In genomic region chr6:32252326-32253009, GRCh38 we compare ENCODE assay signal across 19 cellular contexts. TPM values are rescaled to one million over a fixed set of nuclear protein-coding genes. Genes with fewer than 3 reads are reported as not detected.
DNase-seq lines count a peak whose midpoint lies in the region; ATAC-seq, FAIRE-seq and TF ChIP-seq lines count a peak whose summit lies in the region.
"Had no signal": no experiment of that assay in that cellular context is flagged by ENCODE, and none has a peak within 500 bp of the region (broad histone marks: within the 10 kb centered on the region; RNA-seq: fewer than 3 reads in every experiment).

No MANE protein-coding gene starts in this region.

- no peaks in the 10 kb centered on the region for H3K27me3 ChIP-seq in CD8-positive, alpha-beta T cell (ENCODE audit: insufficient read depth, low read length)
- no peaks in the 10 kb centered on the region for H3K27me3 ChIP-seq in keratinocyte (ENCODE audit: control insufficient read depth, extremely low read depth, insufficient read depth, low read length)
- H3K27me3 ChIP-seq in body of pancreas: peaks cover 0 to 6% of the 10 kb centered on the region in 2 donors
- H3K27me3 ChIP-seq: dorsolateral prefrontal cortex, suprapubic skin had no signal

- FAIRE-seq in GM18507 (lab: Jason Lieb, UNC): peak; percentile 87
- peak; percentile 66 for FAIRE-seq in keratinocyte (lab: Jason Lieb, UNC)
- FAIRE-seq: RCC 7860 had no signal

- no peak overlapping the region for H3K4me3 Mint-ChIP-seq in CD8-positive, alpha-beta T cell
- H3K4me3 Mint-ChIP-seq: activated T-helper 1 cell treated with anti-CD3 and anti-CD28 coated beads, Interleukin-12 subunit alpha, Interleukin-12 subunit beta, Interleukin-2, Interleukin-4 antibody, amounts not matched to agents 30 ng/mL and 10 ng/mL and 1 ng/mL, durations not matched to agents 14 hours and 24 hours and 36 hours; T-helper 1 cell treated with Interleukin-12 subunit alpha and Interleukin-12 subunit beta and Interleukin-4 antibody, amounts not matched to agents 30 μg/mL and 1 μg/mL, for 36 hours had no signal

- H3K79me2 ChIP-seq in keratinocyte (ENCODE audit: control insufficient read depth, insufficient read depth, low read length): no peaks in the 10 kb centered on the region

- CTCF ChIA-PET in CD8-positive, alpha-beta T cell (lab: Charles Lee): interaction anchor here (4.2 kb wide), 1 partner anchor 7 kb away, joined by 15 read pairs; no protein-coding TSS in a partner anchor

- peak overlapping the region; percentile 4 for H3K27ac Mint-ChIP-seq in CD8-positive, alpha-beta T cell
- H3K27ac Mint-ChIP-seq: activated T-helper 1 cell treated with anti-CD3 and anti-CD28 coated beads, Interleukin-12 subunit alpha, Interleukin-12 subunit beta, Interleukin-2, Interleukin-4 antibody, amounts not matched to agents 30 ng/mL and 10 ng/mL and 1 ng/mL, durations not matched to agents 14 hours and 24 hours and 36 hours; T-helper 1 cell treated with Interleukin-12 subunit alpha and Interleukin-12 subunit beta and Interleukin-4 antibody, amounts not matched to agents 30 μg/mL and 1 μg/mL, for 36 hours had no signal

- intact Hi-C loops in CD8-positive, alpha-beta T cell (cut with DNase I, micrococcal nuclease): no loop called here
- intact Hi-C loops in body of pancreas (cut with DNase I): no loop called here
- intact Hi-C loops in sciatic nerve (cut with DNase I): no loop called here

- H3K27me3 Mint-ChIP-seq in CD8-positive, alpha-beta T cell (ENCODE audit: low read depth): no peaks in the 10 kb centered on the region

- no peak for TF ChIP-seq CTCF in CD8-positive, alpha-beta T cell (IDR thresholded peaks at IDR 0.05)
- TF ChIP-seq CTCF in keratinocyte (optimal IDR thresholded peaks at IDR 0.05 in 1 of 3, IDR thresholded peaks at IDR 0.05 in 1 of 3, conservative IDR thresholded peaks at IDR 0.05 in 1 of 3; ENCODE audit: extremely low read depth in 1 of 3, insufficient read depth in 2 of 3, low read length in 3 of 3) (no peak), body of pancreas (IDR thresholded peaks at IDR 0.05) (no peak)

- H3K9me3 ChIP-seq in CD8-positive, alpha-beta T cell (ENCODE audit: low read length): no peaks in the 10 kb centered on the region
- H3K9me3 ChIP-seq in keratinocyte (ENCODE audit: control insufficient read depth, low read depth, low read length) (no peaks in the 10 kb centered on the region), body of pancreas (no peaks in the 10 kb centered on the region)
- H3K9me3 ChIP-seq: suprapubic skin had no signal

- POLR2A ChIA-PET in CD8-positive, alpha-beta T cell (lab: Charles Lee): interaction anchor here (0.6 kb wide), 1 partner anchor 464 kb away, joined by 3 read pairs; no protein-coding TSS in a partner anchor

- no peaks in the 10 kb centered on the region for H4K20me1 ChIP-seq in keratinocyte (ENCODE audit: control insufficient read depth, extremely low read depth, insufficient read depth, low read length)

- peak overlapping the region; percentile 6 for H2AFZ ChIP-seq in keratinocyte (ENCODE audit: control insufficient read depth, low read length)

- H3K9me3 Mint-ChIP-seq in CD8-positive, alpha-beta T cell: no peaks in the 10 kb centered on the region

- dilution Hi-C loops in keratinocyte (cut with MboI; ENCODE audit: extremely low pct_ligation_motif_present, low sequenced_read_pairs): no loop called here

- WGBS in body of pancreas, 2 donors: 9 to 57% methylated on average over 2 of the region's 2 CpGs

- H3K9me1 ChIP-seq in keratinocyte (ENCODE audit: control insufficient read depth, extremely low read depth, insufficient read depth, low read length): no peaks in the 10 kb centered on the region

- no peak for DNase-seq in CD8-positive, alpha-beta T cell
- DNase-seq in GM18507 (ENCODE audit: extremely low spot score, insufficient read length, low read depth) (no peak), SKM-1 (lab: John Stamatoyannopoulos, UW; ENCODE audit: unreplicated experiment) (peak; percentile 29), keratinocyte (ENCODE audit: low read depth, low spot score) (no peak), body of pancreas (no peak), COR-L47 (lab: John Stamatoyannopoulos, UW) (no peak), cortex of kidney (lab: John Stamatoyannopoulos, UW) (no peak), sciatic nerve (ENCODE audit: low spot score) (no peak)
- DNase-seq: C1 segment of cervical spinal cord; DND-41; dorsolateral prefrontal cortex; NCI-H1930; NCI-H524 treated with DMSO at 0.1 percent for 48 hours; posterior cingulate gyrus; stimulated activated CD4-positive, alpha-beta T cell treated with anti-CD3 and anti-CD28 coated beads, Interleukin-15, amount 100 ng/mL, for 24 hours had no signal

- peaks cover 18% of the 10 kb centered on the region for H3K4me1 Mint-ChIP-seq in CD8-positive, alpha-beta T cell (ENCODE audit: low read depth)

- H3K4me2 ChIP-seq in keratinocyte (ENCODE audit: control insufficient read depth, extremely low read depth, insufficient read depth, low read depth, low read length): no peak overlapping the region

- no peak overlapping the region for H3K4me3 ChIP-seq in CD8-positive, alpha-beta T cell (ENCODE audit: low read depth, low read length)
- H3K4me3 ChIP-seq in keratinocyte (ENCODE audit: control insufficient read depth in 2 of 3, extremely low read depth in 1 of 3, insufficient read depth in 2 of 3, low read depth in 1 of 3, low read length in 3 of 3) (no peak overlapping the region), body of pancreas (no peak overlapping the region)
- H3K4me3 ChIP-seq: dorsolateral prefrontal cortex, suprapubic skin had no signal

- H3K36me3 ChIP-seq in CD8-positive, alpha-beta T cell (ENCODE audit: insufficient read depth, low read length): no peaks in the 10 kb centered on the region
- H3K36me3 ChIP-seq in keratinocyte (ENCODE audit: control insufficient read depth in 2 of 2, extremely low read depth in 1 of 2, insufficient read depth in 2 of 2, low read length in 2 of 2) (no peaks in the 10 kb centered on the region), body of pancreas (replicated peaks in 1 of 2; ENCODE audit: insufficient read depth in 1 of 2, low read depth in 2 of 2) (no peaks in the 10 kb centered on the region)
- H3K36me3 ChIP-seq: suprapubic skin had no signal

- no peak for ATAC-seq in CD8-positive, alpha-beta T cell
- ATAC-seq in body of pancreas (no peak), sciatic nerve (no peak)

- no peak overlapping the region for H3K9ac ChIP-seq in keratinocyte (ENCODE audit: control insufficient read depth, extremely low read depth, insufficient read depth, low read length)

- TF ChIP-seq POLR2A in body of pancreas (IDR thresholded peaks at IDR 0.05): no peak

- no peak overlapping the region for H3K27ac ChIP-seq in CD8-positive, alpha-beta T cell (ENCODE audit: low read depth, low read length)
- no peak overlapping the region for H3K27ac ChIP-seq in keratinocyte (ENCODE audit: control insufficient read depth, insufficient read depth, low read length)
- no peak overlapping the region for H3K27ac ChIP-seq in body of pancreas
- H3K27ac ChIP-seq: dorsolateral prefrontal cortex, suprapubic skin had no signal

- no peaks in the 10 kb centered on the region for H3K36me3 Mint-ChIP-seq in CD8-positive, alpha-beta T cell

- peaks cover 10% of the 10 kb centered on the region for H3K4me1 ChIP-seq in CD8-positive, alpha-beta T cell (ENCODE audit: insufficient read depth, low read length)
- H3K4me1 ChIP-seq in keratinocyte (ENCODE audit: control insufficient read depth, extremely low read depth, insufficient read depth, low read length) (peaks cover 12% of the 10 kb centered on the region), body of pancreas (peaks cover 5% of the 10 kb centered on the region)

RNA-seq across cellular contexts. Expression of gene NOTCH4, which starts 28.6 kb away (rescaled TPM):
- under 1 TPM in 1 of 2 experiments, not detected in 1; 0.38 TPM for total RNA-seq in CD8-positive, alpha-beta T cell
- 0.07 to 0.13 TPM (median 0.11 TPM) in 3 replicates for polyA plus RNA-seq in keratinocyte
- not detected for polyA plus RNA-seq in keratinocyte (2011; ENCODE audit: low read depth)
- 0.06 and 0.10 TPM in 2 replicates for polyA plus RNA-seq in keratinocyte (2011; cell fraction: cytosol; rRNA removed)
- 0.13 and 0.23 TPM in 2 replicates for polyA plus RNA-seq in keratinocyte (2011; cell fraction: nucleus; rRNA removed)
- polyA plus RNA-seq in keratinocyte (2012; ENCODE audit: low replicate concordance): 0.08 and 0.15 TPM in 2 replicates
- 0.07 to 0.23 TPM in 2 of 3 replicates, not detected in the other for polyA minus RNA-seq in keratinocyte
- polyA minus RNA-seq in keratinocyte (2011; cell fraction: cytosol; rRNA and poly(A)+ RNA removed): not detected
- not detected in 2 replicates for polyA minus RNA-seq in keratinocyte (2011; cell fraction: nucleus; rRNA and poly(A)+ RNA removed)
- 10 to 100 TPM; 10.6 to 48.1 TPM for total RNA-seq in body of pancreas
- 71.8 TPM for total RNA-seq in sciatic nerve

Comparison
In these comparisons a context has a peak if more than half of its experiments do, and no peak if none do; other contexts are left out.
1. RNA of gene NOTCH4, which starts 28.6 kb away (total RNA-seq): 71.8 TPM in sciatic nerve (single experiment) and 10.6 to 48.1 TPM in body of pancreas; 0.38 TPM in CD8-positive, alpha-beta T cell; every median in the first group is over 4 times any median in the second.